19 cellular contexts compared by ENCODE assay signal in genomic region chr22:41364955-41365354, GRCh38. TPM values are rescaled to one million over a fixed set of nuclear protein-coding genes. Genes with fewer than 3 reads are reported as not detected.
DNase-seq lines count a peak whose midpoint lies in the region; ATAC-seq and TF ChIP-seq lines count a peak whose summit lies in the region.
"Had no signal": no experiment of that assay in that cellular context is flagged by ENCODE, and none has a peak within 500 bp of the region (broad histone marks: within the 10 kb centered on the region; RNA-seq: fewer than 3 reads in every experiment).

No MANE protein-coding gene starts in this region.

- H3K79me2 ChIP-seq in GM23338 (replicated peaks; ENCODE audit: insufficient read depth), result no peaks in the 10 kb centered on the region

- no peaks in the 10 kb centered on the region for H3K27me3 ChIP-seq in GM23338 (ENCODE audit: insufficient read depth)
- no peaks in the 10 kb centered on the region for H3K27me3 ChIP-seq in lower lobe of right lung (ENCODE audit: low read depth)
- no peaks in the 10 kb centered on the region for H3K27me3 ChIP-seq in upper lobe of right lung

- no peaks in the 10 kb centered on the region for H3K36me3 Mint-ChIP-seq in GM23338 (ENCODE audit: low read depth)
- no peaks in the 10 kb centered on the region for H3K36me3 Mint-ChIP-seq in activated naive CD4-positive, alpha-beta T cell treated with anti-CD3 and anti-CD28 coated beads, Interleukin-2, amount 10 ng/mL, durations not matched to agents 7 days and 5 days

- intact Hi-C loops in lower lobe of right lung (cut with DNase I) (no loop called here), upper lobe of right lung (cut with DNase I) (no loop called here)

- peaks cover 43% of the 10 kb centered on the region for H3K4me1 Mint-ChIP-seq in GM23338
- H3K4me1 Mint-ChIP-seq in activated naive CD4-positive, alpha-beta T cell treated with anti-CD3 and anti-CD28 coated beads, Interleukin-2, amount 10 ng/mL, durations not matched to agents 7 days and 5 days, result no peaks in the 10 kb centered on the region

- peaks cover 25% of the 10 kb centered on the region; the same call in 1 of the 2 replicates for H3K4me1 ChIP-seq in GM23338 (ENCODE audit: insufficient read depth)
- peaks cover 35% of the 10 kb centered on the region for H3K4me1 ChIP-seq in lower lobe of right lung
- H3K4me1 ChIP-seq in upper lobe of right lung, result peaks cover 12% of the 10 kb centered on the region

- DNase-seq in GM23338 (ENCODE audit: low spot score) (no peak), NCI-H69 (lab: John Stamatoyannopoulos, UW) (peak; percentile 46), lower lobe of right lung (no peak), upper lobe of right lung (no peak), AG20443 (ENCODE audit: low spot score) (no peak), ecto neural progenitor cell (ENCODE audit: low spot score) (no peak)
- no peak for DNase-seq in activated naive CD4-positive, alpha-beta T cell treated with anti-CD3 and anti-CD28 coated beads, Interleukin-2, amount 10 ng/mL, durations not matched to agents 7 days and 5 days
- DNase-seq: COR-L47, DMS 273 treated with DMSO at 0.1 percent for 48 hours, GF-D8, HFFc6, NCI-H1092 treated with DMSO at 0.1 percent for 48 hours, NCI-H1694, NCI-H2081 treated with DMSO at 0.1 percent for 48 hours, NCI-H748 treated with DMSO at 0.1 percent for 48 hours, PC-3, RPMI8226, SHP77 treated with DMSO at 0.1 percent for 48 hours, SK-N-SH had no signal

- no peaks in the 10 kb centered on the region for H3K9me2 ChIP-seq in GM23338 (ENCODE audit: insufficient read depth)
- H3K9me2 ChIP-seq: SK-N-SH had no signal

- no peaks in the 10 kb centered on the region for H4K20me1 ChIP-seq in GM23338 (replicated peaks; ENCODE audit: insufficient read depth)

- H3F3A ChIP-seq in GM23338 (replicated peaks; ENCODE audit: low read depth), result 0 out of 2 replicates have a peak, but pooled peaks cover 8% of the 10 kb centered on the region

- H3K27ac ChIP-seq in GM23338 (ENCODE audit: low read depth) (no peak overlapping the region), lower lobe of right lung (peak overlapping the region; percentile 36), upper lobe of right lung (peak overlapping the region; percentile 24)

- 0 out of 2 replicates have a peak overlapping the region, but pooled peaks have one; percentile 56 for H3K27ac Mint-ChIP-seq in GM23338
- H3K27ac Mint-ChIP-seq in activated naive CD4-positive, alpha-beta T cell treated with anti-CD3 and anti-CD28 coated beads, Interleukin-2, amount 10 ng/mL, durations not matched to agents 7 days and 5 days, result no peak overlapping the region
- H3K27ac Mint-ChIP-seq: HFFc6 had no signal

- 0 out of 3 replicates have a peak overlapping the region, but pooled peaks have one; percentile 12 for H3K4me3 Mint-ChIP-seq in GM23338
- no peak overlapping the region for H3K4me3 Mint-ChIP-seq in activated naive CD4-positive, alpha-beta T cell treated with anti-CD3 and anti-CD28 coated beads, Interleukin-2, amount 10 ng/mL, durations not matched to agents 7 days and 5 days
- H3K4me3 Mint-ChIP-seq: HFFc6 had no signal

- H3K27me3 Mint-ChIP-seq in GM23338 (ENCODE audit: insufficient read depth, low read depth, poor library complexity), result no peaks in the 10 kb centered on the region
- peaks cover 37% of the 10 kb centered on the region for H3K27me3 Mint-ChIP-seq in activated naive CD4-positive, alpha-beta T cell treated with anti-CD3 and anti-CD28 coated beads, Interleukin-2, amount 10 ng/mL, durations not matched to agents 7 days and 5 days

- H3K4me3 ChIP-seq in GM23338, result no peak overlapping the region
- no peak overlapping the region for H3K4me3 ChIP-seq in lower lobe of right lung
- H3K4me3 ChIP-seq in upper lobe of right lung, result no peak overlapping the region

- H3K9me3 Mint-ChIP-seq in GM23338, result no peaks in the 10 kb centered on the region; the same call in 2 of the 3 replicates
- H3K9me3 Mint-ChIP-seq in activated naive CD4-positive, alpha-beta T cell treated with anti-CD3 and anti-CD28 coated beads, Interleukin-2, amount 10 ng/mL, durations not matched to agents 7 days and 5 days, result no peaks in the 10 kb centered on the region
- H3K9me3 Mint-ChIP-seq: HFFc6 had no signal

- H3K36me3 ChIP-seq in GM23338 (ENCODE audit: insufficient read depth) (no peaks in the 10 kb centered on the region), lower lobe of right lung (no peaks in the 10 kb centered on the region), upper lobe of right lung (no peaks in the 10 kb centered on the region)

- H3K9me3 ChIP-seq in lower lobe of right lung (no peaks in the 10 kb centered on the region), upper lobe of right lung (no peaks in the 10 kb centered on the region)
- H3K9me3 ChIP-seq: SK-N-SH had no signal

- no peak for TF ChIP-seq CTCF in GM23338 (conservative IDR thresholded peaks at IDR 0.05; ENCODE audit: low read depth in 2 of 2)
- no peak for TF ChIP-seq CTCF in lower lobe of right lung (IDR thresholded peaks at IDR 0.05)
- no peak for TF ChIP-seq CTCF in upper lobe of right lung (IDR thresholded peaks at IDR 0.05)

- CTCF ChIA-PET in activated naive CD4-positive, alpha-beta T cell treated with anti-CD3 and anti-CD28 coated beads, Interleukin-2, amount 10 ng/mL, durations not matched to agents 7 days and 5 days (lab: Charles Lee), result no interaction called here

- ATAC-seq in GM23338, result no peak
- ATAC-seq in lower lobe of right lung, result no peak
- no peak for ATAC-seq in upper lobe of right lung
- ATAC-seq: PC-3 had no signal

- H2AFZ ChIP-seq in GM23338, result no peak overlapping the region

- H3K4me2 ChIP-seq in GM23338, result 0 out of 2 replicates have a peak overlapping the region, but pooled peaks have one; percentile 49
- H3K4me2 ChIP-seq: SK-N-SH had no signal

TF ChIP-seq in GM23338, 12 proteins besides CTCF, POLR2A, EP300 and RAD21:
- no peak for TF ChIP-seq STAT1 (IDR thresholded peaks at IDR 0.05; ENCODE audit: unreplicated experiment)
- TF ChIP-seq EZH2phosphoT487 (IDR thresholded peaks at IDR 0.05; ENCODE audit: unreplicated experiment), result no peak

RNA-seq across cellular contexts. Expression of gene TEF, which starts 16.8 kb away (rescaled TPM):
- 7.0 and 7.2 TPM in 2 replicates for total RNA-seq in GM23338 (2014; rRNA removed; shearing (Covaris generic))
- 2.3 and 2.4 TPM in 2 replicates for polyA plus RNA-seq in GM23338 (2016; fragmentation: Nextera tagmentation; extraction: Ambion mirVana)
- 29.7 TPM for total RNA-seq in lower lobe of right lung
- 45.6 TPM for total RNA-seq in upper lobe of right lung
